In genomic region chr7:128135275-128136214, GRCh38 we compare ENCODE assay signal across 8 cellular contexts.
DNase-seq lines count a peak whose midpoint lies in the region; ATAC-seq and TF ChIP-seq lines count a peak whose summit lies in the region.

No MANE protein-coding gene starts in this region.

- no peaks in the 10 kb centered on the region for H3K27me3 ChIP-seq in endocrine pancreas (ENCODE audit: control insufficient read depth, insufficient read depth, low read length)
- peaks cover 67% of the 10 kb centered on the region for H3K27me3 ChIP-seq in mononuclear cell (ENCODE audit: insufficient read depth, low read length)

- peak; percentile 93 for ATAC-seq in GM18505 (IDR thresholded peaks at IDR 0.05; ENCODE audit: unreplicated experiment)
- peak; percentile 69 for ATAC-seq in HG03025 (IDR thresholded peaks at IDR 0.05; ENCODE audit: low FRiP score, unreplicated experiment)

- H3K4me1 ChIP-seq in endocrine pancreas (ENCODE audit: control insufficient read depth, insufficient read depth, low read length) (no peaks in the 10 kb centered on the region), mononuclear cell (ENCODE audit: insufficient read depth, low read length) (peaks cover 27% of the 10 kb centered on the region)

- no peaks in the 10 kb centered on the region for H3K9me3 ChIP-seq in endocrine pancreas (ENCODE audit: control insufficient read depth, low read length)
- H3K9me3 ChIP-seq in mononuclear cell (ENCODE audit: low read depth, low read length): no peaks in the 10 kb centered on the region

- DNase-seq in A172 (ENCODE audit: low spot score) (peak; percentile 28), NCI-H2227 treated with DMSO at 0.1 percent for 48 hours (lab: John Stamatoyannopoulos, UW) (peak; percentile 67)
- DNase-seq in activated CD8-positive, alpha-beta memory T cell treated with anti-CD3 and anti-CD28 coated beads for 1 hour (ENCODE audit: extremely low read depth in 1 of 2, low read depth in 1 of 2): peak; percentile 15 to 45
- DNase-seq in stimulated activated CD8-positive, alpha-beta memory T cell treated with anti-CD3 and anti-CD28 coated beads, Interleukin-4, amount 100 ng/mL, for 1 hour (ENCODE audit: low read depth in 2 of 2, low spot score in 1 of 2): peak; percentile 14 to 38

- no peak for TF ChIP-seq POLR2A in GM18505 (IDR thresholded peaks at IDR 0.05; ENCODE audit: borderline replicate concordance, extremely low read depth, insufficient read depth, insufficient read length)

- no peaks in the 10 kb centered on the region for H3K36me3 ChIP-seq in endocrine pancreas (ENCODE audit: control insufficient read depth, insufficient read depth, low read length)

- H3K9ac ChIP-seq in endocrine pancreas (ENCODE audit: control insufficient read depth, insufficient read depth, low read length): peak overlapping the region; percentile 62

- no peak overlapping the region for H3K4me3 ChIP-seq in endocrine pancreas (ENCODE audit: control insufficient read depth, insufficient read depth, low read length)
- H3K4me3 ChIP-seq in mononuclear cell (ENCODE audit: low read length): peak overlapping the region; percentile 44
